ENCODE assay signal across 20 cellular contexts in the genomic region with DNA sequence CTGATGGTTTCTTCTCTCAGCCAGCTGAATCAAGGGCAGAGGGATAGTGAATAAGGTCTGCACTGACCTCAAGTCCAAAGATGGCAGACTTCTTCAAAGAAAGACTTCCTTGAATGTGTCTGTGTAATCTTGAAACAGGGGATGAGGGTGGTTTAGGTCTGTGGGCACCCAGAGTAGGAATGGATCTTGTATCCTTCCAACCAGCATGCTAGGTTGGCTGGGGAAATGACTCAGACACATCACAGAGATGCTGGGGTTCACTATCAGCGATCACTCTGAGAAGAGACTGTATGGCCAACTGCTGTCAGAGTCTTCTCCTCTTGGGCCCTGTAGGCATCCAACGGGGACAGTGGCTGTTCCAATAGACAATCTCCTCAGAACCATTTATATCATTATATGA.
"Had no signal": no experiment of that assay in that cellular context is flagged by ENCODE, and none has a peak within 500 bp of the region (broad histone marks: within the 10 kb centered on the region; RNA-seq: fewer than 3 reads in every experiment).

No MANE protein-coding gene starts in this region.

- ATAC-seq: esophagus mucosa; gastrocnemius medialis; heart right ventricle; naive thymus-derived CD4-positive, alpha-beta T cell; pancreas; right cardiac atrium; upper lobe of right lung had no signal

- H3K4me3 ChIP-seq: dorsolateral prefrontal cortex, gastrocnemius medialis, heart right ventricle, pancreas, testis, tibial nerve, upper lobe of right lung, vagina had no signal

- H3K9me3 Mint-ChIP-seq: stimulated activated naive CD8-positive, alpha-beta T cell treated with anti-CD3 and anti-CD28 coated beads, Interleukin-15, Interleukin-2, amounts not matched to agents 100 ng/mL and 50 ng/mL, for 24 hours had no signal

- H3K27me3 ChIP-seq: dorsolateral prefrontal cortex, gastrocnemius medialis, heart right ventricle, pancreas, testis, tibial nerve, upper lobe of right lung, vagina had no signal

- H3K4me3 Mint-ChIP-seq: naive thymus-derived CD4-positive, alpha-beta T cell; stimulated activated naive CD8-positive, alpha-beta T cell treated with anti-CD3 and anti-CD28 coated beads, Interleukin-15, Interleukin-2, amounts not matched to agents 100 ng/mL and 50 ng/mL, for 24 hours had no signal

- H3K27ac Mint-ChIP-seq: naive thymus-derived CD4-positive, alpha-beta T cell; progenitor cell of endocrine pancreas; stimulated activated naive CD8-positive, alpha-beta T cell treated with anti-CD3 and anti-CD28 coated beads, Interleukin-15, Interleukin-2, amounts not matched to agents 100 ng/mL and 50 ng/mL, for 24 hours had no signal

- H3K27me3 Mint-ChIP-seq: naive thymus-derived CD4-positive, alpha-beta T cell; progenitor cell of endocrine pancreas; stimulated activated naive CD8-positive, alpha-beta T cell treated with anti-CD3 and anti-CD28 coated beads, Interleukin-15, Interleukin-2, amounts not matched to agents 100 ng/mL and 50 ng/mL, for 24 hours had no signal

- H3K27ac ChIP-seq: dorsolateral prefrontal cortex, gastrocnemius medialis, heart right ventricle, pancreas, testis, tibial nerve, upper lobe of right lung, vagina had no signal

- DNase-seq: cortex of kidney; dorsolateral prefrontal cortex; effector CD8-positive, alpha-beta T cell; gastrocnemius medialis; heart right ventricle; hypothalamus; kidney glomerular epithelial cell; naive thymus-derived CD4-positive, alpha-beta T cell; nucleus accumbens; pancreas; right cardiac atrium; small intestine; stimulated activated CD4-positive, alpha-beta T cell treated with anti-CD3 and anti-CD28 coated beads, Interleukin-2, amount 100 ng/mL, for 48 hours; testis; upper lobe of right lung had no signal

- H3K9me3 ChIP-seq: gastrocnemius medialis, heart right ventricle, pancreas, testis, tibial nerve, upper lobe of right lung, vagina had no signal

- H3K36me3 ChIP-seq: gastrocnemius medialis, heart right ventricle, pancreas, tibial nerve, upper lobe of right lung, vagina had no signal

- H3K4me1 ChIP-seq: gastrocnemius medialis, pancreas, testis, tibial nerve, upper lobe of right lung, vagina had no signal
